Comparison of ENCODE assay signal across 35 cellular contexts in genomic region chr1:118004312-118004711, GRCh38.
"Had no signal": no experiment of that assay in that cellular context is flagged by ENCODE, and none has a peak within 500 bp of the region (broad histone marks: within the 10 kb centered on the region; RNA-seq: fewer than 3 reads in every experiment).

No MANE protein-coding gene starts in this region.

- ATAC-seq: activated CD8-positive, alpha-beta memory T cell treated with anti-CD3 and anti-CD28 coated beads, Interleukin-2, amount 10 ng/mL, durations not matched to agents 7 days and 5 days; activated CD8-positive, alpha-beta T cell treated with anti-CD3 and anti-CD28 coated beads, Interleukin-2, amount 10 ng/mL, durations not matched to agents 7 days and 5 days; activated naive CD8-positive, alpha-beta T cell treated with anti-CD3 and anti-CD28 coated beads, Interleukin-2, amount 50 U/mL, for 24 hours; body of pancreas had no signal

- H3K27me3 ChIP-seq: body of pancreas, brain microvascular endothelial cell, breast epithelium had no signal

- H3K4me3 Mint-ChIP-seq: activated B cell treated with CpG ODN at 0.5 μM for 24 hours; activated CD4-positive, alpha-beta memory T cell treated with anti-CD3 and anti-CD28 coated beads for 36 hours; activated CD4-positive, alpha-beta T cell treated with anti-CD3 and anti-CD28 coated beads, Interleukin-2, amount 10 ng/mL, durations not matched to agents 24 days and 14 days; activated CD8-positive, alpha-beta memory T cell treated with anti-CD3 and anti-CD28 coated beads, Interleukin-2, amount 10 ng/mL, durations not matched to agents 7 days and 5 days; activated CD8-positive, alpha-beta T cell treated with anti-CD3 and anti-CD28 coated beads, Interleukin-2, amount 10 ng/mL, durations not matched to agents 7 days and 5 days; activated naive CD4-positive, alpha-beta T cell treated with anti-CD3 and anti-CD28 coated beads, Interleukin-2, amount 10 ng/mL, durations not matched to agents 7 days and 5 days; activated naive CD4-positive, alpha-beta T cell treated with anti-CD3 and anti-CD28 coated beads, Interleukin-2, amount 50 U/mL, for 24 hours; activated naive CD8-positive, alpha-beta T cell; activated naive CD8-positive, alpha-beta T cell treated with anti-CD3 and anti-CD28 coated beads, Interleukin-2, amount 10 ng/mL, durations not matched to agents 7 days and 5 days; activated naive CD8-positive, alpha-beta T cell treated with anti-CD3 and anti-CD28 coated beads, Interleukin-2, amount 50 U/mL, for 24 hours; activated T-cell treated with anti-CD3 and anti-CD28 coated beads, Interleukin-2, amount 50 U/mL, for 24 hours; T-helper 1 cell treated with Interleukin-12 subunit alpha and Interleukin-12 subunit beta and Interleukin-4 antibody, amounts not matched to agents 30 μg/mL and 1 μg/mL, for 36 hours; T-helper 2 cell treated with Interferon-gamma antibody and Interleukin-4, amounts not matched to agents 5 μg/mL and 100 μg/mL, for 36 hours had no signal

- H3K27ac Mint-ChIP-seq: activated B cell treated with CpG ODN at 0.5 μM for 24 hours; activated CD4-positive, alpha-beta memory T cell treated with anti-CD3 and anti-CD28 coated beads for 36 hours; activated CD4-positive, alpha-beta T cell treated with anti-CD3 and anti-CD28 coated beads, Interleukin-2, amount 10 ng/mL, durations not matched to agents 24 days and 14 days; activated CD8-positive, alpha-beta memory T cell treated with anti-CD3 and anti-CD28 coated beads, Interleukin-2, amount 10 ng/mL, durations not matched to agents 7 days and 5 days; activated CD8-positive, alpha-beta T cell treated with anti-CD3 and anti-CD28 coated beads, Interleukin-2, amount 10 ng/mL, durations not matched to agents 7 days and 5 days; activated naive CD4-positive, alpha-beta T cell treated with anti-CD3 and anti-CD28 coated beads, Interleukin-2, amount 10 ng/mL, durations not matched to agents 7 days and 5 days; activated naive CD4-positive, alpha-beta T cell treated with anti-CD3 and anti-CD28 coated beads, Interleukin-2, amount 50 U/mL, for 24 hours; activated naive CD8-positive, alpha-beta T cell; activated naive CD8-positive, alpha-beta T cell treated with anti-CD3 and anti-CD28 coated beads, Interleukin-2, amount 10 ng/mL, durations not matched to agents 7 days and 5 days; activated naive CD8-positive, alpha-beta T cell treated with anti-CD3 and anti-CD28 coated beads, Interleukin-2, amount 50 U/mL, for 24 hours; activated T-cell treated with anti-CD3 and anti-CD28 coated beads, Interleukin-2, amount 50 U/mL, for 24 hours; activated T-helper 2 cell treated with anti-CD3 and anti-CD28 coated beads, Interferon-gamma antibody, Interleukin-2, Interleukin-4, amounts not matched to agents 10 μg/mL and 5 μg/mL and 100 μg/mL, durations not matched to agents 14 hours and 24 hours and 36 hours; T-helper 1 cell treated with Interleukin-12 subunit alpha and Interleukin-12 subunit beta and Interleukin-4 antibody, amounts not matched to agents 30 μg/mL and 1 μg/mL, for 36 hours; T-helper 2 cell treated with Interferon-gamma antibody and Interleukin-4, amounts not matched to agents 5 μg/mL and 100 μg/mL, for 36 hours had no signal

- H3K9me3 ChIP-seq: body of pancreas, breast epithelium had no signal

- H3K4me1 Mint-ChIP-seq: activated B cell treated with CpG ODN at 0.5 μM for 24 hours; activated CD4-positive, alpha-beta T cell treated with anti-CD3 and anti-CD28 coated beads, Interleukin-2, amount 10 ng/mL, durations not matched to agents 24 days and 14 days; activated CD8-positive, alpha-beta memory T cell treated with anti-CD3 and anti-CD28 coated beads, Interleukin-2, amount 10 ng/mL, durations not matched to agents 7 days and 5 days; activated naive CD4-positive, alpha-beta T cell treated with anti-CD3 and anti-CD28 coated beads, Interleukin-2, amount 10 ng/mL, durations not matched to agents 7 days and 5 days; activated naive CD4-positive, alpha-beta T cell treated with anti-CD3 and anti-CD28 coated beads, Interleukin-2, amount 50 U/mL, for 24 hours; activated naive CD8-positive, alpha-beta T cell treated with anti-CD3 and anti-CD28 coated beads, Interleukin-2, amount 10 ng/mL, durations not matched to agents 7 days and 5 days; activated naive CD8-positive, alpha-beta T cell treated with anti-CD3 and anti-CD28 coated beads, Interleukin-2, amount 50 U/mL, for 24 hours had no signal

- H3K36me3 ChIP-seq: brain microvascular endothelial cell, breast epithelium had no signal

- FAIRE-seq: astrocyte, TTC549 had no signal

- H3K9me3 Mint-ChIP-seq: activated CD4-positive, alpha-beta T cell treated with anti-CD3 and anti-CD28 coated beads, Interleukin-2, amount 10 ng/mL, durations not matched to agents 24 days and 14 days; activated naive CD4-positive, alpha-beta T cell treated with anti-CD3 and anti-CD28 coated beads, Interleukin-2, amount 50 U/mL, for 24 hours; T-helper 1 cell treated with Interleukin-12 subunit alpha and Interleukin-12 subunit beta and Interleukin-4 antibody, amounts not matched to agents 30 μg/mL and 1 μg/mL, for 36 hours; T-helper 2 cell treated with Interferon-gamma antibody and Interleukin-4, amounts not matched to agents 5 μg/mL and 100 μg/mL, for 36 hours had no signal

- H3K27me3 Mint-ChIP-seq: activated naive CD4-positive, alpha-beta T cell treated with anti-CD3 and anti-CD28 coated beads, Interleukin-2, amount 10 ng/mL, durations not matched to agents 7 days and 5 days had no signal

- DNase-seq: activated B cell treated with CpG ODN at 0.5 μM for 24 hours; activated CD4-positive, alpha-beta memory T cell treated with anti-CD3 and anti-CD28 coated beads for 36 hours; activated CD4-positive, alpha-beta T cell treated with anti-CD3 and anti-CD28 coated beads for 4 hours; activated CD4-positive, alpha-beta T cell treated with anti-CD3 and anti-CD28 coated beads, Interleukin-2, amount 10 ng/mL, durations not matched to agents 24 days and 14 days; activated CD4-positive, alpha-beta T cell treated with anti-CD3 and anti-CD28 coated beads, Interleukin-2, amount 50 U/mL, for 1 hour; activated CD4-positive, alpha-beta T cell treated with anti-CD3 and anti-CD28 coated beads, Interleukin-2, amount 50 U/mL, for 4 hours; activated CD4-positive, CD25-positive, alpha-beta regulatory T cell treated with anti-CD3 and anti-CD28 coated beads, Interleukin-2, amount 50 U/mL, for 72 hours; activated CD8-positive, alpha-beta memory T cell treated with anti-CD3 and anti-CD28 coated beads for 24 hours; activated CD8-positive, alpha-beta memory T cell treated with anti-CD3 and anti-CD28 coated beads, Interleukin-2, amount 10 ng/mL, durations not matched to agents 7 days and 5 days; activated CD8-positive, alpha-beta memory T cell treated with anti-CD3 and anti-CD28 coated beads, Interleukin-2, amount 50 U/mL, for 48 hours; activated CD8-positive, alpha-beta T cell treated with anti-CD3 and anti-CD28 coated beads, Interleukin-2, amount 10 ng/mL, durations not matched to agents 7 days and 5 days; activated effector memory CD4-positive, alpha-beta T cell treated with Interleukin-2 at 50 U/mL for 16 hours; activated gamma-delta T cell; activated naive CD4-positive, alpha-beta T cell treated with anti-CD3 and anti-CD28 coated beads, Interleukin-2, amount 10 ng/mL, durations not matched to agents 7 days and 5 days; activated naive CD4-positive, alpha-beta T cell treated with Interleukin-2 at 50 U/mL for 16 hours; activated naive CD8-positive, alpha-beta T cell treated with anti-CD3 and anti-CD28 coated beads, Interleukin-2, amount 10 ng/mL, durations not matched to agents 7 days and 5 days; activated naive CD8-positive, alpha-beta T cell treated with anti-CD3 and anti-CD28 coated beads, Interleukin-2, amount 50 U/mL, for 24 hours; activated T-cell treated with anti-CD3 and anti-CD28 coated beads, Interleukin-2, amount 50 U/mL, for 24 hours; activated T-cell treated with anti-CD3 and anti-CD28 coated beads, Interleukin-2, amount 50 U/mL, for 48 hours; aorta; body of pancreas; brain microvascular endothelial cell; central memory CD4-positive, alpha-beta T cell; T-helper 1 cell; T-helper 2 cell; T-helper 9 cell had no signal

- H3K27ac ChIP-seq: body of pancreas, brain microvascular endothelial cell, breast epithelium, VCaP had no signal

- H3K4me1 ChIP-seq: body of pancreas, breast epithelium had no signal

- H3K4me3 ChIP-seq: body of pancreas, breast epithelium had no signal

- H3K36me3 Mint-ChIP-seq: activated CD4-positive, alpha-beta memory T cell treated with anti-CD3 and anti-CD28 coated beads for 36 hours; activated CD8-positive, alpha-beta memory T cell treated with anti-CD3 and anti-CD28 coated beads, Interleukin-2, amount 10 ng/mL, durations not matched to agents 7 days and 5 days; activated naive CD4-positive, alpha-beta T cell treated with anti-CD3 and anti-CD28 coated beads, Interleukin-2, amount 10 ng/mL, durations not matched to agents 7 days and 5 days; activated naive CD4-positive, alpha-beta T cell treated with anti-CD3 and anti-CD28 coated beads, Interleukin-2, amount 50 U/mL, for 24 hours; activated naive CD8-positive, alpha-beta T cell; activated naive CD8-positive, alpha-beta T cell treated with anti-CD3 and anti-CD28 coated beads, Interleukin-2, amount 10 ng/mL, durations not matched to agents 7 days and 5 days had no signal
